In genomic region chr11:2831826-2832717, GRCh38 we compare ENCODE assay signal across 37 cellular contexts.
"Had no signal": no experiment of that assay in that cellular context is flagged by ENCODE, and none has a peak within 500 bp of the region (broad histone marks: within the 10 kb centered on the region; RNA-seq: fewer than 3 reads in every experiment).

No MANE protein-coding gene starts in this region.

- H3K27me3 ChIP-seq: breast epithelium, Peyer's patch had no signal

- DNase-seq: activated CD4-positive, alpha-beta memory T cell treated with anti-CD3 and anti-CD28 coated beads, Interleukin-2, amount 10 ng/mL, durations not matched to agents 7 days and 5 days; activated CD4-positive, alpha-beta T cell treated with anti-CD3 and anti-CD28 coated beads for 1 hour; activated CD4-positive, alpha-beta T cell treated with anti-CD3 and anti-CD28 coated beads for 48 hours; activated CD4-positive, CD25-positive, alpha-beta regulatory T cell; activated CD8-positive, alpha-beta memory T cell treated with anti-CD3 and anti-CD28 coated beads for 24 hours; activated CD8-positive, alpha-beta memory T cell treated with anti-CD3 and anti-CD28 coated beads, Interleukin-2, amount 10 ng/mL, durations not matched to agents 7 days and 5 days; activated CD8-positive, alpha-beta memory T cell treated with anti-CD3 and anti-CD28 coated beads, Interleukin-2, amount 50 U/mL, for 48 hours; activated effector memory CD4-positive, alpha-beta T cell treated with anti-CD3 and anti-CD28 coated beads, Interleukin-2, amount 50 U/mL, for 16 hours; activated naive CD4-positive, alpha-beta T cell; activated naive CD4-positive, alpha-beta T cell treated with anti-CD3 and anti-CD28 coated beads, Interleukin-2, amount 50 U/mL, for 16 hours; activated naive CD8-positive, alpha-beta T cell treated with anti-CD3 and anti-CD28 coated beads for 36 hours; activated T-cell treated with anti-CD3 and anti-CD28 coated beads, Interleukin-2, amount 50 U/mL, for 48 hours; amniotic stem cell; caudate nucleus; MM.1S; MV-4-11; NCI-H1105; NCI-H1417 treated with DMSO at 0.1 percent for 48 hours; NCI-H187 treated with DMSO at 0.1 percent for 48 hours; NCI-H2081; NCI-H226; NCI-H446 treated with DMSO at 0.1 percent for 48 hours; NCI-H524; NCI-H69; NCI-H82; NK-92 treated with Interleukin-12 subunit alpha and Interleukin-12 subunit beta, amount 100 ng/mL, for 24 hours; PC-3; Peyer's patch; RPMI8226; SW 1271; T-helper 1 cell; T-helper 2 cell; T-helper 9 cell; WERI-Rb-1 had no signal

- H3K36me3 ChIP-seq: breast epithelium, Peyer's patch, WERI-Rb-1 had no signal

- H3K4me3 ChIP-seq: breast epithelium, Peyer's patch had no signal

- H3K9ac ChIP-seq: KMS-11 had no signal

- ATAC-seq: activated CD8-positive, alpha-beta memory T cell treated with anti-CD3 and anti-CD28 coated beads, Interleukin-2, amount 10 ng/mL, durations not matched to agents 7 days and 5 days; activated T-helper 17 cell treated with anti-CD3 and anti-CD28 coated beads, Interleukin-2, amount 50 U/mL, for 72 hours; PC-3 had no signal

- H3K4me1 ChIP-seq: Peyer's patch had no signal

- H3K27ac ChIP-seq: breast epithelium, KMS-11, Peyer's patch, WERI-Rb-1 had no signal
